13 cellular contexts compared by ENCODE assay signal in genomic region chr11:126392638-126393023, GRCh38. TPM values are rescaled to one million over a fixed set of nuclear protein-coding genes. Genes with fewer than 3 reads are reported as not detected.
DNase-seq lines count a peak whose midpoint lies in the region; ATAC-seq and TF ChIP-seq lines count a peak whose summit lies in the region.
"Had no signal": no experiment of that assay in that cellular context is flagged by ENCODE, and none has a peak within 500 bp of the region (broad histone marks: within the 10 kb centered on the region; RNA-seq: fewer than 3 reads in every experiment).

No MANE protein-coding gene starts in this region.

- CTCF ChIA-PET in RWPE1 (lab: Yijun Ruan, JAX) = interaction anchor here (0.8 kb wide), 1 partner anchor 39 kb away, joined by 4 read pairs; no protein-coding TSS in a partner anchor

- no peaks in the 10 kb centered on the region for H3K27me3 Mint-ChIP-seq in natural killer cell treated with Interleukin-12 subunit alpha and Interleukin-12 subunit beta and Interleukin-15 and Interleukin-18, amount 100 ng/mL, for 72 hours

- H3K4me1 Mint-ChIP-seq in natural killer cell treated with Interleukin-12 subunit alpha and Interleukin-12 subunit beta and Interleukin-15 and Interleukin-18, amount 100 ng/mL, for 72 hours (ENCODE audit: low read depth in 2 of 2) = peaks cover 41 to 49% of the 10 kb centered on the region in 2 donors

- DNase-seq in RWPE1 (ENCODE audit: low spot score) (no peak), ACHN (no peak), HuH-7 (ENCODE audit: low spot score) (no peak), NCI-H748 treated with DMSO at 0.1 percent for 48 hours (lab: John Stamatoyannopoulos, UW) (no peak), DMS114 treated with DMSO at 0.1 percent for 48 hours (lab: John Stamatoyannopoulos, UW; ENCODE audit: unreplicated experiment) (no peak)
- no peak for DNase-seq in natural killer cell treated with Interleukin-12 subunit alpha and Interleukin-12 subunit beta and Interleukin-15 and Interleukin-18, amount 100 ng/mL, for 72 hours (ENCODE audit: low spot score)
- DNase-seq: activated T-cell treated with anti-CD3 and anti-CD28 coated beads, Interleukin-2, amount 50 U/mL, for 72 hours; naive B cell; NCI-H226; stimulated activated CD4-positive, alpha-beta T cell treated with anti-CD3 and anti-CD28 coated beads, Interleukin-4, amount 100 ng/mL, for 1 hour; transverse colon had no signal

- POLR2A ChIA-PET in RWPE1 (lab: Yijun Ruan, JAX; ENCODE audit: low non-redundant PET) = no interaction called here

- H3K4me3 Mint-ChIP-seq in natural killer cell treated with Interleukin-12 subunit alpha and Interleukin-12 subunit beta and Interleukin-15 and Interleukin-18, amount 100 ng/mL, for 72 hours = peak overlapping the region; percentile 62
- H3K4me3 Mint-ChIP-seq: activated T-cell treated with anti-CD3 and anti-CD28 coated beads, Interleukin-2, amount 50 U/mL, for 72 hours; naive B cell had no signal

- no peak for TF ChIP-seq CTCF in RWPE1 (conservative IDR thresholded peaks at IDR 0.05; ENCODE audit: low read depth)

- H3K27ac Mint-ChIP-seq in natural killer cell treated with Interleukin-12 subunit alpha and Interleukin-12 subunit beta and Interleukin-15 and Interleukin-18, amount 100 ng/mL, for 72 hours = peak overlapping the region; percentile 80 to 85
- H3K27ac Mint-ChIP-seq: activated T-cell treated with anti-CD3 and anti-CD28 coated beads, Interleukin-2, amount 50 U/mL, for 72 hours had no signal

- peak; percentile 17 for ATAC-seq in GM18870 (IDR thresholded peaks at IDR 0.05; ENCODE audit: unreplicated experiment)
- ATAC-seq in HG02943 (IDR thresholded peaks at IDR 0.05; ENCODE audit: low read depth, unreplicated experiment) = peak; percentile 42
- ATAC-seq in natural killer cell treated with Interleukin-12 subunit alpha and Interleukin-12 subunit beta and Interleukin-15 and Interleukin-18, amount 100 ng/mL, for 72 hours = peak; percentile 43 to 53
- ATAC-seq: activated T-cell treated with anti-CD3 and anti-CD28 coated beads, Interleukin-2, amount 50 U/mL, for 72 hours had no signal

- H3K36me3 Mint-ChIP-seq in natural killer cell treated with Interleukin-12 subunit alpha and Interleukin-12 subunit beta and Interleukin-15 and Interleukin-18, amount 100 ng/mL, for 72 hours = no peaks in the 10 kb centered on the region
- H3K36me3 Mint-ChIP-seq: naive B cell had no signal

- no peaks in the 10 kb centered on the region for H3K9me3 Mint-ChIP-seq in natural killer cell treated with Interleukin-12 subunit alpha and Interleukin-12 subunit beta and Interleukin-15 and Interleukin-18, amount 100 ng/mL, for 72 hours
- H3K9me3 Mint-ChIP-seq: activated T-cell treated with anti-CD3 and anti-CD28 coated beads, Interleukin-2, amount 50 U/mL, for 72 hours; naive B cell had no signal

- peak overlapping the region; percentile 98 for H3K27ac ChIP-seq in RWPE1

- in situ Hi-C loops in ACHN (cut with HindIII; ENCODE audit: low pct_ligation_motif_present, low pct_unique_long_range_greater_than_20kb, low sequenced_read_pairs) = no loop called here

RNA-seq across cellular contexts. Expression of gene ST3GAL4, which starts 37.1 kb away (rescaled TPM):
- 10 to 100 TPM; 60.4 to 60.9 TPM for total RNA-seq in natural killer cell treated with Interleukin-12 subunit alpha and Interleukin-12 subunit beta and Interleukin-15 and Interleukin-18, amount 100 ng/mL, for 72 hours
